Comparison of ENCODE assay signal across 1 cellular context in the genomic region with DNA sequence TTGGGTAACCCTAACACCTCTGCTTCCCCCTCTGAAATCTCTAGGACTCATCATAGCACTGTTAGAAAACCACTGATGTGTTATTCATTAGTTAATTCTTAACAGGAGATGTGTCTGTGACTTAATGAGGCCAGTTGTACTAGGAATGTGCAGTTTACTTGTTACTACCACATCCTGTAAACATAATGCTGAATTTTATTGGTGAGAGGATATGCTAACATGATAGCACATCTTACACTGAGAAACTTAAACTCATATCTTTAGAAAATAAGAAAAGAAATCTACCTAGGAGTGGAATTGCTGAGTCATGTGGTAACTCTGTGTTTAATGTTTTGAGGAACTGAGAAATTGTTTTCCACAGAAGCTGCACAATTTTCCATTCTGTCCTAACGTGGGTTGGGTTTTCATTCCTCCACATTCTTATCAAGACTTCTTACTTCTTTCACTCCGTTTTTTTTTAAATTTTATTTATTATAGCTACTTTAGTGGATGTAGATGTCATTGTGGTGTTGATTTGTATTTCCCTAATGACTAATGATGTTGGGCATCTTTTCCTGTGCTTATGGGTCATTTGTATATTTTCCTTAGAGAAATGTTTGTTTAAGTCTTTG.
TF ChIP-seq lines count a peak whose summit lies in the region.

No MANE protein-coding gene starts in this region.

TF ChIP-seq in IMR-90, 13 proteins besides CTCF, POLR2A, EP300 and RAD21:
- TF ChIP-seq NFE2L2 (IDR thresholded peaks at IDR 0.05; ENCODE audit: low read depth, low read length) (peak; percentile 98), FOS (IDR thresholded peaks at IDR 0.05; ENCODE audit: low read depth, low read length) (no peak), MXI1 (IDR thresholded peaks at IDR 0.05; ENCODE audit: borderline replicate concordance, low read depth, low read length) (no peak), MAFK (IDR thresholded peaks at IDR 0.05; ENCODE audit: low read depth, low read length) (peak; percentile 88)
